Comparison of ENCODE assay signal across 8 cellular contexts in the genomic region with DNA sequence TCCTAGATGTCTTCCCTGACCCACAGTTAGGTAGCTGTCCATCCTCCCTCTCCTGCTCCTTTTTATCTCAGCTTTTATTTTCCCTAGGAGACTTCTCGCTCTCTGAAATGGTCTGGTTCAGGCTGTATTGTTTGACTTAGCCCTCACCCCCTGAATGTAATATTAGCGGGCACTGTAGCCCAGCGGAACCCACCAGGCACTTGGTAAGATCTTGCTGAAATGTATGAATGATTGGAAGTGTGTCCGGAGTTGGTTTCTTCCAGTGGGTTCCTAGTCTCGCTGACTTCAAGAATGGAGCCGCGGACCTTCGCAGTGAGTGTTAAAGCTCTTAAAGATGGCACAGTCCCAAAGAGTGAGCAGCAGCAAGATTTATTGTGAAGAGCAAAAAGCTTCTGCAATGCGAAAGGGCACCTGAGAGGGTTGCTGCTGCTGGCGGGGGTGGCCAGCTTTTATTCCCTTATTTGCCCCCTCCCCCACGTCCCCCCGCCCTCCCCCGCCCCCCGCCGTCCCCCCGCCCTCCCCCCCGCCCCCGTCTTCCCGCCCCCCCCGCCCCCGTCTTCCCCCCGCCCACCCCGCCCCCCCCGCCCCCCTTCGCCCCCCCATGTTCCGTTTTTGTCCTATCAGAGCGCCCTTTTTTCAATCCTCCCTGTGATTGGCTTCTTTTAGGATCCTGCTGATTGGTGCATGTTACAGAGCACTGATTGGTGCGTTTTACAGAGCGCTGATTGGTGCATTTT. TPM values are rescaled to one million over a fixed set of nuclear protein-coding genes. Genes with fewer than 3 reads are reported as not detected.
DNase-seq lines count a peak whose midpoint lies in the region; ATAC-seq and TF ChIP-seq lines count a peak whose summit lies in the region.

No MANE protein-coding gene starts in this region.

- H3K4me2 ChIP-seq in skeletal muscle satellite cell (ENCODE audit: low read length), result peak overlapping the region; percentile 84

- intact Hi-C loops in heart right ventricle (cut with DNase I), result loop anchor here in 2 of 10 donors (1.0 to 2.0 kb wide), 2 partner anchors 28 to 29 kb away; partner anchors contain the start of gene RUVBL1 (in 1 of the 2)

- DNase-seq in D341Med (ENCODE audit: low spot score) (peak; percentile 48), WTC11 (ENCODE audit: low spot score) (no peak), heart right ventricle (no peak), 8988T (no peak), retina (no peak)

- H3K9ac ChIP-seq in skeletal muscle satellite cell (ENCODE audit: low read depth, low read length), result peak overlapping the region; percentile 87

- peak overlapping the region in 9 of 10 donors; percentile 78 to 99 (median 96) for H3K4me3 ChIP-seq in heart right ventricle
- peak overlapping the region; percentile 89 for H3K4me3 ChIP-seq in skeletal muscle satellite cell (ENCODE audit: low read length)

- WGBS in heart right ventricle, 2 donors, result 65 to 72% methylated on average over 13 to 14 of the region's 29 CpGs

- H3K36me3 ChIP-seq in heart right ventricle (peaks cover 0 to 11% (median 5%) of the 10 kb centered on the region in 9 donors), skeletal muscle satellite cell (ENCODE audit: insufficient read depth, low read length) (peaks cover 3% of the 10 kb centered on the region)

- peak; percentile 34 for ATAC-seq in HG02623 (IDR thresholded peaks at IDR 0.05; ENCODE audit: unreplicated experiment)
- no peak for ATAC-seq in WTC11
- peak in 6 of 8 donors; percentile 16 to 65 (median 46) for ATAC-seq in heart right ventricle
- no peak for ATAC-seq in HG03378 (IDR thresholded peaks at IDR 0.05; ENCODE audit: unreplicated experiment)

- H3K4me1 ChIP-seq in heart right ventricle (peaks cover 6 to 31% (median 24%) of the 10 kb centered on the region in 9 donors), skeletal muscle satellite cell (ENCODE audit: control insufficient read depth, insufficient read depth, low read length) (no peaks in the 10 kb centered on the region)

- POLR2A ChIA-PET in WTC11 (lab: Charles Lee), result interaction anchor here (0.7 to 1.1 kb wide), 2 partner anchors 29 to 345 kb away, joined by 3 to 4 read pairs; partner anchors contain the start of gene RUVBL1

- H3K27me3 Mint-ChIP-seq in WTC11 (ENCODE audit: low read depth), result peaks cover 10% of the 10 kb centered on the region

- H3K27ac ChIP-seq in heart right ventricle, result peak overlapping the region; percentile 89 to 98 (median 94)

- H3K27me3 ChIP-seq in heart right ventricle, result no peaks in the 10 kb centered on the region
- peaks cover 6% of the 10 kb centered on the region for H3K27me3 ChIP-seq in skeletal muscle satellite cell (ENCODE audit: control insufficient read depth, insufficient read depth, low read length)

- TF ChIP-seq CTCF in WTC11 (IDR thresholded peaks at IDR 0.05) (no peak), heart right ventricle (IDR thresholded peaks at IDR 0.05) (no peak)

- H3K4me3 Mint-ChIP-seq in WTC11, result peak overlapping the region; percentile 81

- peaks cover 0 to 6% (median 0%) of the 10 kb centered on the region in 11 donors for H3K9me3 ChIP-seq in heart right ventricle
- H3K9me3 ChIP-seq in skeletal muscle satellite cell (replicated peaks; ENCODE audit: low read length), result no peaks in the 10 kb centered on the region

- CTCF ChIA-PET in WTC11 (lab: Charles Lee), result interaction anchor here (1.0 to 1.7 kb wide), 5 partner anchors 18 to 74 kb away, joined by 3 to 5 read pairs (median 4); partner anchors contain the start of gene RUVBL1

- peaks cover 20% of the 10 kb centered on the region for H3K36me3 Mint-ChIP-seq in WTC11

- 0 out of 2 replicates have a peak, but pooled peaks cover 3% of the 10 kb centered on the region for H3K4me1 Mint-ChIP-seq in WTC11

- peaks cover 16% of the 10 kb centered on the region for H3K9me3 Mint-ChIP-seq in WTC11

- H3K27ac Mint-ChIP-seq in WTC11, result peak overlapping the region; percentile 94; the same call in 1 of the 2 replicates

TF ChIP-seq in WTC11, 78 proteins besides CTCF, POLR2A, EP300 and RAD21 (continues in another document):
- TF ChIP-seq, protein P1, sequence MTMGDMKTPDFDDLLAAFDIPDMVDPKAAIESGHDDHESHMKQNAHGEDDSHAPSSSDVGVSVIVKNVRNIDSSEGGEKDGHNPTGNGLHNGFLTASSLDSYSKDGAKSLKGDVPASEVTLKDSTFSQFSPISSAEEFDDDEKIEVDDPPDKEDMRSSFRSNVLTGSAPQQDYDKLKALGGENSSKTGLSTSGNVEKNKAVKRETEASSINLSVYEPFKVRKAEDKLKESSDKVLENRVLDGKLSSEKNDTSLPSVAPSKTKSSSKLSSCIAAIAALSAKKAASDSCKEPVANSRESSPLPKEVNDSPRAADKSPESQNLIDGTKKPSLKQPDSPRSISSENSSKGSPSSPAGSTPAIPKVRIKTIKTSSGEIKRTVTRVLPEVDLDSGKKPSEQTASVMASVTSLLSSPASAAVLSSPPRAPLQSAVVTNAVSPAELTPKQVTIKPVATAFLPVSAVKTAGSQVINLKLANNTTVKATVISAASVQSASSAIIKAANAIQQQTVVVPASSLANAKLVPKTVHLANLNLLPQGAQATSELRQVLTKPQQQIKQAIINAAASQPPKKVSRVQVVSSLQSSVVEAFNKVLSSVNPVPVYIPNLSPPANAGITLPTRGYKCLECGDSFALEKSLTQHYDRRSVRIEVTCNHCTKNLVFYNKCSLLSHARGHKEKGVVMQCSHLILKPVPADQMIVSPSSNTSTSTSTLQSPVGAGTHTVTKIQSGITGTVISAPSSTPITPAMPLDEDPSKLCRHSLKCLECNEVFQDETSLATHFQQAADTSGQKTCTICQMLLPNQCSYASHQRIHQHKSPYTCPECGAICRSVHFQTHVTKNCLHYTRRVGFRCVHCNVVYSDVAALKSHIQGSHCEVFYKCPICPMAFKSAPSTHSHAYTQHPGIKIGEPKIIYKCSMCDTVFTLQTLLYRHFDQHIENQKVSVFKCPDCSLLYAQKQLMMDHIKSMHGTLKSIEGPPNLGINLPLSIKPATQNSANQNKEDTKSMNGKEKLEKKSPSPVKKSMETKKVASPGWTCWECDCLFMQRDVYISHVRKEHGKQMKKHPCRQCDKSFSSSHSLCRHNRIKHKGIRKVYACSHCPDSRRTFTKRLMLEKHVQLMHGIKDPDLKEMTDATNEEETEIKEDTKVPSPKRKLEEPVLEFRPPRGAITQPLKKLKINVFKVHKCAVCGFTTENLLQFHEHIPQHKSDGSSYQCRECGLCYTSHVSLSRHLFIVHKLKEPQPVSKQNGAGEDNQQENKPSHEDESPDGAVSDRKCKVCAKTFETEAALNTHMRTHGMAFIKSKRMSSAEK (CRISPR knock-in tag; IDR thresholded peaks at IDR 0.05; ENCODE audit: borderline replicate concordance), result no peak
- no peak for TF ChIP-seq SMAD4 (CRISPR knock-in tag; IDR thresholded peaks at IDR 0.05)
- no peak for TF ChIP-seq NR3C1 (CRISPR knock-in tag; conservative IDR thresholded peaks at IDR 0.05; ENCODE audit: low read depth)
- no peak for TF ChIP-seq AR (CRISPR knock-in tag; IDR thresholded peaks at IDR 0.05)
- no peak for TF ChIP-seq ATF6 (CRISPR knock-in tag; IDR thresholded peaks at IDR 0.05)

RNA-seq across cellular contexts. Expression of gene EEFSEC, which starts 0.7 kb away (rescaled TPM):
- 13.7 to 16.9 TPM (median 16.1 TPM) in 3 replicates for total RNA-seq in WTC11 (2021)
- 10 to 100 TPM; 16.5 to 29.5 (median 25.4) TPM for total RNA-seq in heart right ventricle
- polyA plus RNA-seq in heart right ventricle, result 10 to 100 TPM; 16.7 to 18.1 TPM
- total RNA-seq in skeletal muscle satellite cell (2012; rRNA removed), result 4.6 and 7.4 TPM in 2 replicates

RNA-seq across cellular contexts. Expression of gene RUVBL1, which starts 29.0 kb away (rescaled TPM):
- total RNA-seq in WTC11 (2021) (116 to 121 TPM (median 118 TPM) in 3 replicates), heart right ventricle (10 to 100 TPM; 23.5 to 34.4 (median 25.6) TPM)
- polyA plus RNA-seq in heart right ventricle, result 10 to 100 TPM in 1 of 2 donors, 1 to 10 TPM in 1; 9.4 to 38.5 TPM
- total RNA-seq in skeletal muscle satellite cell (2012; rRNA removed), result 86.9 and 91.5 TPM in 2 replicates

Comparison
In these comparisons a context has a peak if more than half of its experiments do, and no peak if none do; other contexts are left out.
1. ATAC-seq: peak in HG02623 (single experiment) and heart right ventricle (6 of 8); none in WTC11 (single experiment) and HG03378 (single experiment).